ENCODE assay signal across 21 cellular contexts in the genomic region with DNA sequence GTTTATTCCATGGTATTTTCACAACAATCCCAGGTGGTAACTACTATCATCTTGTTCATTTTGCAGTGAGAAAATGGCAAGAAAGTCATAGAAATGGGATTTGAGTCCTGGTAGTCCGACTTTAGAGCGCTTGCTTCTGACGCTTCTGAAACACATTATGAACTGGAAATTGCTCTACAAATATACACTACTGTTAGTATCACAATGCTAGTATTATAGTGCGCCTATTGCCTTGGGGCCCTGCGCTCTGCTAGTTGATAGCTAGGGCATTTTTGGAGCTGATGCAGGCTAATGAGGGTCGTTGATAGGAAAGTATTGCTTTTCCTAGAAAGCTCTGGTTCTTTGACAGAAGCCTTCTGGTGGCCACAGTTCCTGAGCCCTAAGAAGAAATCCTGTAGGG.
"Had no signal": no experiment of that assay in that cellular context is flagged by ENCODE, and none has a peak within 500 bp of the region (broad histone marks: within the 10 kb centered on the region; RNA-seq: fewer than 3 reads in every experiment).

No MANE protein-coding gene starts in this region.

- H3K27me3 ChIP-seq: cardiac muscle cell, foreskin keratinocyte, right atrium auricular region had no signal

- H3K27ac ChIP-seq: cardiac muscle cell, epithelial cell of prostate, foreskin keratinocyte had no signal

- H3K36me3 ChIP-seq: cardiac muscle cell, right atrium auricular region had no signal

- H3K9me3 Mint-ChIP-seq: activated T-cell treated with anti-CD3 and anti-CD28 coated beads, Interleukin-2, amount 50 U/mL, for 72 hours; neural crest cell; stimulated activated naive CD8-positive, alpha-beta T cell treated with anti-CD3 and anti-CD28 coated beads, Interleukin-15, amount 100 ng/mL, for 72 hours; T-cell; type B pancreatic cell had no signal

- ATAC-seq: activated T-cell treated with anti-CD3 and anti-CD28 coated beads, Interleukin-2, amount 50 U/mL, for 72 hours; foreskin keratinocyte; left colon; SK-N-SH treated with all-trans-retinoic acid at 6 μM for 48 hours; stimulated activated naive CD8-positive, alpha-beta T cell treated with anti-CD3 and anti-CD28 coated beads, Interleukin-15, amount 100 ng/mL, for 72 hours; T-cell had no signal

- H3K27ac Mint-ChIP-seq: activated T-cell treated with anti-CD3 and anti-CD28 coated beads, Interleukin-2, amount 50 U/mL, for 72 hours; stimulated activated naive CD8-positive, alpha-beta T cell treated with anti-CD3 and anti-CD28 coated beads, Interleukin-15, amount 100 ng/mL, for 72 hours; T-cell; type B pancreatic cell had no signal

- DNase-seq: activated CD4-positive, alpha-beta T cell treated with anti-CD3 and anti-CD28 coated beads, Interleukin-2, amount 50 U/mL, for 1 hour; activated CD8-positive, alpha-beta memory T cell treated with anti-CD3 and anti-CD28 coated beads, Interleukin-2, amount 50 U/mL, for 48 hours; activated gamma-delta T cell; activated T-cell treated with anti-CD3 and anti-CD28 coated beads, Interleukin-2, amount 50 U/mL, for 72 hours; foreskin keratinocyte; hypothalamus; islet precursor cell; left colon; midbrain; stimulated activated naive CD8-positive, alpha-beta T cell treated with anti-CD3 and anti-CD28 coated beads, Interleukin-15, amount 100 ng/mL, for 72 hours; T-cell; T-helper 9 cell had no signal

- H3K27me3 Mint-ChIP-seq: activated naive CD8-positive, alpha-beta T cell; stimulated activated naive CD8-positive, alpha-beta T cell treated with anti-CD3 and anti-CD28 coated beads, Interleukin-15, amount 100 ng/mL, for 72 hours; T-cell; type B pancreatic cell had no signal

- H3K4me3 ChIP-seq: cardiac muscle cell, lung, right atrium auricular region, skin epidermis had no signal

- H3K4me3 Mint-ChIP-seq: activated naive CD8-positive, alpha-beta T cell; activated T-cell treated with anti-CD3 and anti-CD28 coated beads, Interleukin-2, amount 50 U/mL, for 72 hours; neural crest cell; stimulated activated naive CD8-positive, alpha-beta T cell treated with anti-CD3 and anti-CD28 coated beads, Interleukin-15, amount 100 ng/mL, for 72 hours; T-cell; type B pancreatic cell had no signal

- H3K9me3 ChIP-seq: right atrium auricular region had no signal
